29 cellular contexts compared by ENCODE assay signal in the genomic region with DNA sequence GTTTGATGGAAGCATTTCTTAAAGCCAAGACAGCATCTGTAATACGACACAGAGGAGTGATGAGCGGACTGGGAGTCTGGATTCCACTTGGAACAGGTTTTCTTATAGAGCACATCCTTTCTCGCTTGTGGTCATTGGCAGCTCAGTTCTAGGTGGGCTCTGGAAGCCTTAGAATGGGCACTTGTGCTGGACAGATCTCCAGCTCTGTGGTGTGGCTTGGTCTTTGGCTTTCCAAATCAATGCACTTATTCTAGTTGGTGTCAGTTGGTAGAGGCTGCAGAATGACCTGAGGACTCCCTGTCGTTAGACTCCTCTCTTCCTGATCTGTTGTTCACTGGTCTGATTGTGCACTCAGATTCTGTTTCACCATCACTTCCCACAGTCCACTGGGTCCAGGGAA.
"Had no signal": no experiment of that assay in that cellular context is flagged by ENCODE, and none has a peak within 500 bp of the region (broad histone marks: within the 10 kb centered on the region; RNA-seq: fewer than 3 reads in every experiment).

No MANE protein-coding gene starts in this region.

- H3K4me1 Mint-ChIP-seq: stimulated activated effector memory CD8-positive, alpha-beta T cell treated with anti-CD3 and anti-CD28 coated beads, Interleukin-12 subunit alpha, Interleukin-12 subunit beta, amount 100 ng/mL, for 72 hours; stimulated activated naive CD8-positive, alpha-beta T cell treated with anti-CD3 and anti-CD28 coated beads, Interleukin-15, amount 100 ng/mL, for 72 hours had no signal

- H3K36me3 ChIP-seq: suprapubic skin, thoracic aorta, thyroid gland, tibial artery, transverse colon, upper lobe of left lung, upper lobe of right lung, uterus, vagina had no signal

- H3K9me3 Mint-ChIP-seq: stimulated activated naive CD8-positive, alpha-beta T cell treated with anti-CD3 and anti-CD28 coated beads, Interleukin-15, amount 100 ng/mL, for 72 hours; type B pancreatic cell had no signal

- H3K27me3 ChIP-seq: stomach, suprapubic skin, testis, thyroid gland, tibial artery, tibial nerve, transverse colon, upper lobe of left lung, upper lobe of right lung, uterus, vagina had no signal

- H3K4me1 ChIP-seq: stomach, suprapubic skin, testis, thyroid gland, tibial artery, tibial nerve, transverse colon, upper lobe of left lung, upper lobe of right lung, uterus, vagina had no signal

- FAIRE-seq: urothelium cell line had no signal

- H3K27ac Mint-ChIP-seq: stimulated activated effector memory CD8-positive, alpha-beta T cell treated with anti-CD3 and anti-CD28 coated beads, Interleukin-12 subunit alpha, Interleukin-12 subunit beta, amount 100 ng/mL, for 72 hours; stimulated activated memory B cell treated with anti-CD40 and anti-IgM and Interleukin-4, amounts not matched to agents 10 μg/mL and 1 μg/mL and 100 μg/mL, for 72 hours; stimulated activated naive B cell treated with anti-CD40 and anti-IgM and Interleukin-4, amounts not matched to agents 10 μg/mL and 1 μg/mL and 100 μg/mL, for 72 hours; stimulated activated naive CD8-positive, alpha-beta T cell treated with anti-CD3 and anti-CD28 coated beads, Interleukin-15, amount 100 ng/mL, for 72 hours; stimulated activated naive CD8-positive, alpha-beta T cell treated with anti-CD3 and anti-CD28 coated beads, Interleukin-15, Interleukin-2, amounts not matched to agents 100 ng/mL and 50 ng/mL, for 24 hours; type B pancreatic cell had no signal

- H3K27ac ChIP-seq: stomach, suprapubic skin, testis, thoracic aorta, thyroid gland, tibial artery, tibial nerve, transverse colon, upper lobe of left lung, upper lobe of right lung, uterus, vagina had no signal

- H3K27me3 Mint-ChIP-seq: stimulated activated memory B cell treated with anti-CD40 and anti-IgM and Interleukin-4, amounts not matched to agents 10 μg/mL and 1 μg/mL and 100 μg/mL, for 72 hours; stimulated activated naive B cell treated with anti-CD40 and anti-IgM and Interleukin-4, amounts not matched to agents 10 μg/mL and 1 μg/mL and 100 μg/mL, for 72 hours; stimulated activated naive CD8-positive, alpha-beta T cell treated with anti-CD3 and anti-CD28 coated beads, Interleukin-15, amount 100 ng/mL, for 72 hours; stimulated activated naive CD8-positive, alpha-beta T cell treated with anti-CD3 and anti-CD28 coated beads, Interleukin-15, Interleukin-2, amounts not matched to agents 100 ng/mL and 50 ng/mL, for 24 hours had no signal

- H3K4me3 ChIP-seq: stomach, suprapubic skin, testis, thoracic aorta, thyroid gland, tibial artery, tibial nerve, transverse colon, upper lobe of left lung, upper lobe of right lung, uterus, vagina had no signal

- DNase-seq: stimulated activated CD4-positive, alpha-beta T cell treated with anti-CD3 and anti-CD28 coated beads, Interleukin-2, amount 100 ng/mL, for 48 hours; stimulated activated CD4-positive, alpha-beta T cell treated with anti-CD3 and anti-CD28 coated beads, Interleukin-4, amount 100 ng/mL, for 1 hour; stimulated activated CD4-positive, alpha-beta T cell treated with anti-CD3 and anti-CD28 coated beads, Interleukin-4, amount 100 ng/mL, for 24 hours; stimulated activated CD4-positive, alpha-beta T cell treated with anti-CD3 and anti-CD28 coated beads, Interleukin-4, amount 100 ng/mL, for 4 hours; stimulated activated CD8-positive, alpha-beta memory T cell treated with anti-CD3 and anti-CD28 coated beads, Interleukin-4, amount 100 ng/mL, for 48 hours; stimulated activated naive B cell treated with anti-CD40 and anti-IgM and Interleukin-4, amounts not matched to agents 10 μg/mL and 1 μg/mL and 100 μg/mL, for 72 hours; stimulated activated naive CD4-positive, alpha-beta T cell; stimulated activated naive CD4-positive, alpha-beta T cell treated with Interleukin-2 at 50 U/mL for 16 hours; stimulated activated naive CD8-positive, alpha-beta T cell treated with anti-CD3 and anti-CD28 coated beads, Interleukin-15, amount 100 ng/mL, for 72 hours; stimulated activated naive CD8-positive, alpha-beta T cell treated with anti-CD3 and anti-CD28 coated beads, Interleukin-15, Interleukin-2, amounts not matched to agents 100 U/mL and 50 U/mL, for 24 hours; stomach; substantia nigra; testis; thyroid gland; tibial artery; transverse colon; trophoblast cell; upper lobe of left lung; upper lobe of right lung; uterus had no signal

- H3K4me3 Mint-ChIP-seq: stimulated activated effector memory CD8-positive, alpha-beta T cell treated with anti-CD3 and anti-CD28 coated beads, Interleukin-12 subunit alpha, Interleukin-12 subunit beta, amount 100 ng/mL, for 72 hours; stimulated activated memory B cell treated with anti-CD40 and anti-IgM and Interleukin-4, amounts not matched to agents 10 μg/mL and 1 μg/mL and 100 μg/mL, for 72 hours; stimulated activated naive B cell treated with anti-CD40 and anti-IgM and Interleukin-4, amounts not matched to agents 10 μg/mL and 1 μg/mL and 100 μg/mL, for 72 hours; stimulated activated naive CD8-positive, alpha-beta T cell treated with anti-CD3 and anti-CD28 coated beads, Interleukin-15, amount 100 ng/mL, for 72 hours; stimulated activated naive CD8-positive, alpha-beta T cell treated with anti-CD3 and anti-CD28 coated beads, Interleukin-15, Interleukin-2, amounts not matched to agents 100 ng/mL and 50 ng/mL, for 24 hours; type B pancreatic cell had no signal

- H3K9me3 ChIP-seq: stomach, suprapubic skin, testis, thoracic aorta, thyroid gland, tibial artery, tibial nerve, transverse colon, upper lobe of left lung, upper lobe of right lung, uterus, vagina had no signal

- H3K36me3 Mint-ChIP-seq: stimulated activated effector memory CD8-positive, alpha-beta T cell treated with anti-CD3 and anti-CD28 coated beads, Interleukin-12 subunit alpha, Interleukin-12 subunit beta, amount 100 ng/mL, for 72 hours; type B pancreatic cell had no signal
